ENCODE assay signal across 9 cellular contexts in the genomic region with DNA sequence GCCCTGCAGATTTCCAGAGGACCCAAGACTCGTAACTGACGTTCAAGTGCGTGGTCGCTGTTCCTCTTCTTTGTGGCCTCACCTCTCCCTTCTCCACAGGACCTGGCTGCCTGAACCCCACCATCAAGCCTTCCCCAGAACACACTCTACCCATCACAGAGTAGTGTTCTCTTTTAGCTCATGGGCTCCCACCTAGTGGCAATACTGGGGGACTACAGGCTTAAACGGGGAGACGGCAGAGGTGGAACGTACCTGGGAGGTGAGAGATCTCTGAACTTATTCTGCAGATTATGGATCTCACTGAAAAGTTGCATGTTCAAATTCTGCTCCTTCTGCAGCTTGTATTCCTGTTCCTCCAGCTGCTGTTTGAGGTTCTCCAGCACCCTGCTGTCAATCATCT.
DNase-seq lines count a peak whose midpoint lies in the region; ATAC-seq and TF ChIP-seq lines count a peak whose summit lies in the region.
"Had no signal": no experiment of that assay in that cellular context is flagged by ENCODE, and none has a peak within 500 bp of the region (broad histone marks: within the 10 kb centered on the region; RNA-seq: fewer than 3 reads in every experiment).

No MANE protein-coding gene starts in this region.

- no peaks in the 10 kb centered on the region for H3K9me3 ChIP-seq in adipocyte (ENCODE audit: control insufficient read depth, low read length)

- H3K27ac Mint-ChIP-seq in activated naive CD4-positive, alpha-beta T cell treated with anti-CD3 and anti-CD28 coated beads for 36 hours: no peak overlapping the region
- H3K27ac Mint-ChIP-seq in mesothelial cell of epicardium: no peak overlapping the region

- H3K36me3 ChIP-seq in KMS-11 (ENCODE audit: insufficient read depth) (no peaks in the 10 kb centered on the region; the same call in 1 of the 2 replicates), adipocyte (ENCODE audit: control insufficient read depth, insufficient read depth, low read length, severe bottlenecking) (peaks cover 5% of the 10 kb centered on the region)

- H3K9ac ChIP-seq in KMS-11: no peak overlapping the region
- H3K9ac ChIP-seq in adipocyte (ENCODE audit: low read length): no peak overlapping the region

- peaks cover 41% of the 10 kb centered on the region for H3K36me3 Mint-ChIP-seq in activated naive CD4-positive, alpha-beta T cell treated with anti-CD3 and anti-CD28 coated beads for 36 hours (ENCODE audit: low read depth)
- peaks cover 18% of the 10 kb centered on the region for H3K36me3 Mint-ChIP-seq in mesothelial cell of epicardium

- H3K27me3 ChIP-seq in KMS-11 (ENCODE audit: insufficient read depth, low read depth) (no peaks in the 10 kb centered on the region), adipocyte (replicated peaks; ENCODE audit: control insufficient read depth, insufficient read depth, low read length) (no peaks in the 10 kb centered on the region)

- H3K4me1 ChIP-seq in KMS-11 (ENCODE audit: low read depth, poor library complexity, severe bottlenecking) (no peaks in the 10 kb centered on the region), adipocyte (ENCODE audit: control insufficient read depth, insufficient read depth, low read length) (peaks cover 81% of the 10 kb centered on the region)

- no peak overlapping the region for H3K27ac ChIP-seq in KMS-11

- H4K20me1 ChIP-seq in KMS-11 (ENCODE audit: insufficient read depth): no peaks in the 10 kb centered on the region

- H3K79me2 ChIP-seq in KMS-11 (ENCODE audit: insufficient read depth, low read depth): no peaks in the 10 kb centered on the region

- DNase-seq in activated naive CD4-positive, alpha-beta T cell treated with anti-CD3 and anti-CD28 coated beads for 36 hours: peak; percentile 10
- DNase-seq in activated naive CD4-positive, alpha-beta T cell (lab: John Stamatoyannopoulos, UW): no peak
- DNase-seq in adipocyte (ENCODE audit: low read depth) (peak; percentile 18), mesothelial cell of epicardium (ENCODE audit: low spot score in 2 of 2, unreplicated experiment in 2 of 2) (no peak), NCI-H2196 (lab: John Stamatoyannopoulos, UW; ENCODE audit: unreplicated experiment) (no peak), retina (no peak)

- no peaks in the 10 kb centered on the region for H3K4me1 Mint-ChIP-seq in activated naive CD4-positive, alpha-beta T cell treated with anti-CD3 and anti-CD28 coated beads for 36 hours (ENCODE audit: low read depth)
- H3K4me1 Mint-ChIP-seq in mesothelial cell of epicardium: peaks cover 10% of the 10 kb centered on the region

- TF ChIP-seq CTCF in KMS-11 (conservative IDR thresholded peaks at IDR 0.05; ENCODE audit: low read depth, low read length) (peak; percentile 61), mesothelial cell of epicardium (IDR thresholded peaks at IDR 0.05; ENCODE audit: unreplicated experiment) (peak; percentile 26)

- H3K9me3 Mint-ChIP-seq in activated naive CD4-positive, alpha-beta T cell treated with anti-CD3 and anti-CD28 coated beads for 36 hours: no peaks in the 10 kb centered on the region
- no peaks in the 10 kb centered on the region for H3K9me3 Mint-ChIP-seq in mesothelial cell of epicardium
- H3K9me3 Mint-ChIP-seq: activated naive CD4-positive, alpha-beta T cell treated with anti-CD3 and anti-CD28 coated beads, Interleukin-2, amount 50 U/mL, for 72 hours had no signal

- H3K4me3 ChIP-seq in KMS-11 (IDR thresholded peaks at IDR 0.05; ENCODE audit: insufficient read depth, low read depth, low read length): no peak overlapping the region
- H3K4me3 ChIP-seq in adipocyte (ENCODE audit: low read length): no peak overlapping the region

- no peak overlapping the region for H2AFZ ChIP-seq in KMS-11 (ENCODE audit: low read depth)

- no peak for ATAC-seq in GM18909 (IDR thresholded peaks at IDR 0.05; ENCODE audit: poor library complexity, unreplicated experiment)

- no peak overlapping the region for H3K4me3 Mint-ChIP-seq in activated naive CD4-positive, alpha-beta T cell treated with anti-CD3 and anti-CD28 coated beads for 36 hours
- no peak overlapping the region for H3K4me3 Mint-ChIP-seq in mesothelial cell of epicardium

- CTCF ChIA-PET in activated naive CD4-positive, alpha-beta T cell treated with anti-CD3 and anti-CD28 coated beads for 36 hours (lab: Charles Lee): interaction anchor here (0.6 to 1.1 kb wide), 2 partner anchors 15 to 483 kb away, joined by 3 read pairs; no protein-coding TSS in a partner anchor

- intact Hi-C loops in activated naive CD4-positive, alpha-beta T cell treated with anti-CD3 and anti-CD28 coated beads for 36 hours (cut with micrococcal nuclease): no loop called here

- no peak overlapping the region for H3K4me2 ChIP-seq in KMS-11

- no peaks in the 10 kb centered on the region for H3K27me3 Mint-ChIP-seq in activated naive CD4-positive, alpha-beta T cell treated with anti-CD3 and anti-CD28 coated beads for 36 hours (ENCODE audit: low read depth)
- H3K27me3 Mint-ChIP-seq in mesothelial cell of epicardium (ENCODE audit: low read depth): no peaks in the 10 kb centered on the region

Comparison
In these comparisons a context has a peak if more than half of its experiments do, and no peak if none do; other contexts are left out.
1. DNase-seq: peak in activated naive CD4-positive, alpha-beta T cell treated with anti-CD3 and anti-CD28 coated beads for 36 hours (single experiment) and adipocyte (single experiment); none in activated naive CD4-positive, alpha-beta T cell (0 of 4), mesothelial cell of epicardium (0 of 2), NCI-H2196 (single experiment) and retina (single experiment).